In genomic region chr11:121293276-121293569, GRCh38 we compare ENCODE assay signal across 8 cellular contexts. TPM values are rescaled to one million over a fixed set of nuclear protein-coding genes. Genes with fewer than 3 reads are reported as not detected.
DNase-seq lines count a peak whose midpoint lies in the region; ATAC-seq and TF ChIP-seq lines count a peak whose summit lies in the region.

No MANE protein-coding gene starts in this region.

- TF ChIP-seq CTCF in stomach (IDR thresholded peaks at IDR 0.05), result no peak

- H3K36me3 Mint-ChIP-seq in activated naive CD4-positive, alpha-beta T cell treated with anti-CD3 and anti-CD28 coated beads, Interleukin-2, amount 50 U/mL, for 72 hours, result peaks cover 5 to 10% of the 10 kb centered on the region in 2 donors

- H3K9ac ChIP-seq in iPS-20b (ENCODE audit: low read depth, low read length), result peak overlapping the region; percentile 92

- ATAC-seq in activated naive CD4-positive, alpha-beta T cell treated with anti-CD3 and anti-CD28 coated beads, Interleukin-2, amount 50 U/mL, for 72 hours, result no peak
- ATAC-seq in HG03439 (IDR thresholded peaks at IDR 0.05; ENCODE audit: unreplicated experiment), result no peak
- no peak for ATAC-seq in HG02610 (IDR thresholded peaks at IDR 0.05; ENCODE audit: unreplicated experiment)
- ATAC-seq in HG03457 (IDR thresholded peaks at IDR 0.05; ENCODE audit: unreplicated experiment), result no peak

- DNase-seq in NCI-H146 treated with DMSO at 0.1 percent for 48 hours (lab: John Stamatoyannopoulos, UW; ENCODE audit: unreplicated experiment) (peak; percentile 63), NCI-H146 (lab: John Stamatoyannopoulos, UW) (no peak), stomach (no peak)
- no peak for DNase-seq in activated naive CD4-positive, alpha-beta T cell treated with anti-CD3 and anti-CD28 coated beads, Interleukin-2, amount 50 U/mL, for 72 hours (ENCODE audit: low spot score in 2 of 2)

- H3K27me3 ChIP-seq in iPS-20b (ENCODE audit: insufficient read depth, low read length) (no peaks in the 10 kb centered on the region), stomach (no peaks in the 10 kb centered on the region)

- 0 to 2% (median 1%) methylated on average over 5 of the region's 5 CpGs for WGBS in stomach, 5 donors

- peak overlapping the region; percentile 78 for H3K27ac ChIP-seq in iPS-20b (ENCODE audit: low read length)
- peak overlapping the region; percentile 85 to 96 (median 94) for H3K27ac ChIP-seq in stomach

- no peak for TF ChIP-seq EP300 in stomach (IDR thresholded peaks at IDR 0.05)

- peaks cover 39% of the 10 kb centered on the region; the same call in 1 of the 2 replicates for H3K4me1 ChIP-seq in iPS-20b (ENCODE audit: insufficient read depth, low read length)
- peaks cover 8 to 33% (median 21%) of the 10 kb centered on the region in 4 donors for H3K4me1 ChIP-seq in stomach

- peak overlapping the region; percentile 98 for H3K27ac Mint-ChIP-seq in activated naive CD4-positive, alpha-beta T cell treated with anti-CD3 and anti-CD28 coated beads, Interleukin-2, amount 50 U/mL, for 72 hours

- H3K36me3 ChIP-seq in iPS-20b (ENCODE audit: insufficient read depth, low read depth, low read length) (no peaks in the 10 kb centered on the region; the same call in 1 of the 2 replicates), stomach (no peaks in the 10 kb centered on the region)

- H3K9me3 ChIP-seq in iPS-20b (ENCODE audit: insufficient read depth, low read depth, low read length) (no peaks in the 10 kb centered on the region), stomach (no peaks in the 10 kb centered on the region)

- TF ChIP-seq POLR2A in stomach (IDR thresholded peaks at IDR 0.05), result no peak

- peak overlapping the region; percentile 95 for H3K4me3 ChIP-seq in iPS-20b (ENCODE audit: low read length)
- H3K4me3 ChIP-seq in stomach, result peak overlapping the region; percentile 64 to 88 (median 80)

- no peaks in the 10 kb centered on the region for H3K9me3 Mint-ChIP-seq in activated naive CD4-positive, alpha-beta T cell treated with anti-CD3 and anti-CD28 coated beads, Interleukin-2, amount 50 U/mL, for 72 hours

- intact Hi-C loops in stomach (cut with DNase I; ENCODE audit: low total_unique reads), result no loop called here

RNA-seq across cellular contexts. Expression of gene SC5D, which starts 0.7 kb away (rescaled TPM):
- 10 to 100 TPM; 19.5 to 37.2 TPM for total RNA-seq in activated naive CD4-positive, alpha-beta T cell treated with anti-CD3 and anti-CD28 coated beads, Interleukin-2, amount 50 U/mL, for 72 hours
- total RNA-seq in stomach, result 100 to 1,000 TPM in 1 of 5 donors, 10 to 100 TPM in 4; 10.7 to 129 (median 19.0) TPM
- 10 to 100 TPM in 2 of 3 donors, 1 to 10 TPM in 1; 8.2 to 17.4 (median 15.8) TPM for polyA plus RNA-seq in stomach
